In genomic region chr2:16034975-16035746, GRCh38 we compare ENCODE assay signal across 20 cellular contexts.
DNase-seq lines count a peak whose midpoint lies in the region; TF ChIP-seq lines count a peak whose summit lies in the region.
"Had no signal": no experiment of that assay in that cellular context is flagged by ENCODE, and none has a peak within 500 bp of the region (broad histone marks: within the 10 kb centered on the region; RNA-seq: fewer than 3 reads in every experiment).

No MANE protein-coding gene starts in this region.

- no peaks in the 10 kb centered on the region for H3K36me3 ChIP-seq in BLaER1 treated with 17β-estradiol and CSF1 and Interleukin-3, amounts not matched to agents 10 nM and 100 nM
- H3K36me3 ChIP-seq in WERI-Rb-1 (no peaks in the 10 kb centered on the region), osteoblast (ENCODE audit: insufficient read depth, low read length) (no peaks in the 10 kb centered on the region)

- peaks cover 6% of the 10 kb centered on the region for H3K27me3 Mint-ChIP-seq in nephron progenitor cell (ENCODE audit: low read depth, poor library complexity)
- H3K27me3 Mint-ChIP-seq: CD4-positive, CD25-positive, alpha-beta regulatory T cell; CD8-positive, alpha-beta memory T cell had no signal

- no peak overlapping the region for H3K4me3 Mint-ChIP-seq in nephron progenitor cell
- H3K4me3 Mint-ChIP-seq: CD4-positive, CD25-positive, alpha-beta regulatory T cell; CD8-positive, alpha-beta memory T cell; HFFc6 had no signal

- no peak overlapping the region for H2AFZ ChIP-seq in osteoblast (ENCODE audit: low read length)

- H3K4me2 ChIP-seq in BLaER1 treated with 17β-estradiol and CSF1 and Interleukin-3, amounts not matched to agents 10 nM and 100 nM = peak overlapping the region in 6 of 11 experiments; percentile 0 to 37 (median 20); a peak in 2 of 22 replicates
- no peak overlapping the region for H3K4me2 ChIP-seq in osteoblast (ENCODE audit: insufficient read depth, low read length)
- H3K4me2 ChIP-seq: A549 had no signal

- no peak overlapping the region for H3K27ac ChIP-seq in BLaER1 treated with 17β-estradiol and CSF1 and Interleukin-3, amounts not matched to agents 10 nM and 100 nM
- H3K27ac ChIP-seq in WERI-Rb-1 = peak overlapping the region; percentile 90
- H3K27ac ChIP-seq in osteoblast (ENCODE audit: low read depth, low read length) = no peak overlapping the region
- peak overlapping the region in 11 of 59 donors; percentile 1 to 73 (median 40) for H3K27ac ChIP-seq in dorsolateral prefrontal cortex
- H3K27ac ChIP-seq: A549, HL-60 had no signal

- H3K27me3 ChIP-seq in BLaER1 treated with 17β-estradiol and CSF1 and Interleukin-3, amounts not matched to agents 10 nM and 100 nM = no peaks in the 10 kb centered on the region
- H3K27me3 ChIP-seq in WERI-Rb-1 (ENCODE audit: insufficient read depth, low read depth, severe bottlenecking) = no peaks in the 10 kb centered on the region
- no peaks in the 10 kb centered on the region for H3K27me3 ChIP-seq in osteoblast (ENCODE audit: insufficient read depth, low read length)
- H3K27me3 ChIP-seq in dorsolateral prefrontal cortex = peaks cover 0 to 3% (median 0%) of the 10 kb centered on the region in 45 donors

- no peaks in the 10 kb centered on the region for H3K36me3 Mint-ChIP-seq in nephron progenitor cell (ENCODE audit: low read depth)
- H3K36me3 Mint-ChIP-seq: CD4-positive, CD25-positive, alpha-beta regulatory T cell; CD8-positive, alpha-beta memory T cell had no signal

- no peak overlapping the region for H3K9ac ChIP-seq in BLaER1 treated with 17β-estradiol and CSF1 and Interleukin-3, amounts not matched to agents 10 nM and 100 nM

- H3K9me3 ChIP-seq in BLaER1 treated with 17β-estradiol and CSF1 and Interleukin-3, amounts not matched to agents 10 nM and 100 nM (replicated peaks in 1 of 11) = no peaks in the 10 kb centered on the region
- no peaks in the 10 kb centered on the region for H3K9me3 ChIP-seq in WERI-Rb-1 (ENCODE audit: severe bottlenecking)
- H3K9me3 ChIP-seq in osteoblast (ENCODE audit: low read depth, low read length) = no peaks in the 10 kb centered on the region
- H3K9me3 ChIP-seq: A549 had no signal

- H3K27ac Mint-ChIP-seq in nephron progenitor cell = peak overlapping the region; percentile 74
- H3K27ac Mint-ChIP-seq: CD4-positive, CD25-positive, alpha-beta regulatory T cell; CD8-positive, alpha-beta memory T cell; HFFc6 had no signal

- H3K9me3 Mint-ChIP-seq in nephron progenitor cell = no peaks in the 10 kb centered on the region
- H3K9me3 Mint-ChIP-seq: CD4-positive, CD25-positive, alpha-beta regulatory T cell had no signal

- H3K4me1 Mint-ChIP-seq in nephron progenitor cell = peaks cover 87% of the 10 kb centered on the region
- H3K4me1 Mint-ChIP-seq: CD8-positive, alpha-beta memory T cell had no signal

- H3K79me2 ChIP-seq in osteoblast (ENCODE audit: insufficient read depth, low read length) = no peaks in the 10 kb centered on the region

- intact Hi-C loops in dorsolateral prefrontal cortex (cut with DNase I) = loop anchor here in 1 of 2 donors (5.0 kb wide), 1 partner anchor 93 kb away; the partner anchor contains the start of gene MYCN

- H3K4me3 ChIP-seq in BLaER1 treated with 17β-estradiol and CSF1 and Interleukin-3, amounts not matched to agents 10 nM and 100 nM = no peak overlapping the region
- H3K4me3 ChIP-seq in WERI-Rb-1 (ENCODE audit: low read depth, low read length) (no peak overlapping the region), osteoblast (ENCODE audit: insufficient read depth, low read length) (no peak overlapping the region), dorsolateral prefrontal cortex (no peak overlapping the region)
- H3K4me3 ChIP-seq: A549, GM12878 had no signal

- DNase-seq in WERI-Rb-1 = no peak
- DNase-seq in nephron progenitor cell = no peak
- peak; percentile 56 for DNase-seq in pons (ENCODE audit: low spot score)
- DNase-seq in osteoblast (ENCODE audit: insufficient read length, low spot score, missing footprints) = no peak
- DNase-seq in dorsolateral prefrontal cortex = no peak
- DNase-seq in NK-92 (lab: John Stamatoyannopoulos, UW; ENCODE audit: unreplicated experiment) = no peak
- DNase-seq: AML-193; C1 segment of cervical spinal cord; CD4-positive, CD25-positive, alpha-beta regulatory T cell; CD8-positive, alpha-beta memory T cell; COR-L47; DMS 273 treated with DMSO at 0.1 percent for 48 hours; DMS53; DND-41; EL; HFFc6 had no signal

- H4K20me1 ChIP-seq in BLaER1 treated with 17β-estradiol and CSF1 and Interleukin-3, amounts not matched to agents 10 nM and 100 nM = no peaks in the 10 kb centered on the region
- no peaks in the 10 kb centered on the region for H4K20me1 ChIP-seq in osteoblast (ENCODE audit: insufficient read depth, low read length)

- TF ChIP-seq CTCF in WERI-Rb-1 (IDR thresholded peaks at IDR 0.05; ENCODE audit: low read depth, low read length) = no peak
- TF ChIP-seq CTCF in nephron progenitor cell (IDR thresholded peaks at IDR 0.05) = no peak
- TF ChIP-seq CTCF in osteoblast (IDR thresholded peaks at IDR 0.05; ENCODE audit: extremely low read depth, low read depth, low read length) = no peak
- TF ChIP-seq CTCF in dorsolateral prefrontal cortex (IDR thresholded peaks at IDR 0.05 in 54 of 56, conservative IDR thresholded peaks at IDR 0.05 in 2 of 56; ENCODE audit: low read depth in 1 of 56, partially characterized antibody in 56 of 56) = peak in 16 of 56 donors; percentile 10 to 51 (median 18)

- peaks cover 4 to 17% (median 11%) of the 10 kb centered on the region in 10 experiments; a peak in 15 of 20 replicates for H3K4me1 ChIP-seq in BLaER1 treated with 17β-estradiol and CSF1 and Interleukin-3, amounts not matched to agents 10 nM and 100 nM
- no peaks in the 10 kb centered on the region for H3K4me1 ChIP-seq in osteoblast (ENCODE audit: insufficient read depth, low read length)
- H3K4me1 ChIP-seq: A549 had no signal
